14 cellular contexts compared by ENCODE assay signal in genomic region chr12:72471806-72472205, GRCh38.
DNase-seq lines count a peak whose midpoint lies in the region; ATAC-seq and TF ChIP-seq lines count a peak whose summit lies in the region.
"Had no signal": no experiment of that assay in that cellular context is flagged by ENCODE, and none has a peak within 500 bp of the region (broad histone marks: within the 10 kb centered on the region; RNA-seq: fewer than 3 reads in every experiment).

No MANE protein-coding gene starts in this region.

- no peak overlapping the region for H3K14ac ChIP-seq in H9 (ENCODE audit: insufficient read depth, low read length)

- H3K36me3 Mint-ChIP-seq in H9 (ENCODE audit: insufficient read depth in 1 of 3, low read depth in 3 of 3) (no peaks in the 10 kb centered on the region), progenitor cell of endocrine pancreas (ENCODE audit: insufficient read depth) (no peaks in the 10 kb centered on the region)

- H3K27ac Mint-ChIP-seq in H9, result peak overlapping the region; percentile 2 to 86 (median 83); a peak in 5 of 7 replicates
- H3K27ac Mint-ChIP-seq in progenitor cell of endocrine pancreas, result peak overlapping the region; percentile 15

- intact Hi-C loops in adrenal gland (cut with DNase I), result no loop called here

- TF ChIP-seq CTCF in H9 (conservative IDR thresholded peaks at IDR 0.05) (no peak), progenitor cell of endocrine pancreas (IDR thresholded peaks at IDR 0.05; ENCODE audit: unreplicated experiment) (no peak), adrenal gland (IDR thresholded peaks at IDR 0.05) (no peak)

- H3K9me3 ChIP-seq in H9 (ENCODE audit: control insufficient read depth, low read depth, low read length) (no peaks in the 10 kb centered on the region), NT2/D1 (ENCODE audit: insufficient read depth, low read length) (no peaks in the 10 kb centered on the region), adrenal gland (replicated peaks in 1 of 3) (no peaks in the 10 kb centered on the region)

- no peaks in the 10 kb centered on the region for H3K23me2 ChIP-seq in H9 (ENCODE audit: insufficient read length, low read depth, low read length, poor library complexity, severe bottlenecking)

- ATAC-seq in HG03354 (IDR thresholded peaks at IDR 0.05; ENCODE audit: poor library complexity, severe bottlenecking, unreplicated experiment) (no peak), GM19452 (IDR thresholded peaks at IDR 0.05; ENCODE audit: unreplicated experiment) (no peak)
- ATAC-seq: SK-N-SH treated with all-trans-retinoic acid at 6 μM for 48 hours had no signal

- H3K9me3 Mint-ChIP-seq in H9 (no peaks in the 10 kb centered on the region), progenitor cell of endocrine pancreas (ENCODE audit: low read depth) (no peaks in the 10 kb centered on the region)

- no peak overlapping the region for H3K4me3 Mint-ChIP-seq in H9
- H3K4me3 Mint-ChIP-seq in progenitor cell of endocrine pancreas (ENCODE audit: low read depth), result peak overlapping the region; percentile 15

- H3K4me2 ChIP-seq in H9 (ENCODE audit: insufficient read depth, insufficient read length, low read length), result no peak overlapping the region

- H2BK12ac ChIP-seq in H9 (ENCODE audit: insufficient read length, low read depth, low read length), result no peak overlapping the region

- H2BK20ac ChIP-seq in H9 (ENCODE audit: low read depth, low read length, poor library complexity, severe bottlenecking), result no peak overlapping the region

- WGBS in H9 (ENCODE audit: extremely low coverage, insufficient read length, low lambda C conversion rate), result no CpG with 5 or more reads among the region's 3 CpGs
- 25 to 34% (median 27%) methylated on average over 3 of the region's 3 CpGs for WGBS in adrenal gland, 4 donors

- no peak overlapping the region for H3K4ac ChIP-seq in H9 (ENCODE audit: low read depth, low read length)

- H3K27ac ChIP-seq in H9 (ENCODE audit: insufficient read length, low read depth, low read length) (no peak overlapping the region), adrenal gland (no peak overlapping the region)

- no peak for TF ChIP-seq POLR2A in adrenal gland (IDR thresholded peaks at IDR 0.05)

- no peak overlapping the region for H3K23ac ChIP-seq in H9 (ENCODE audit: insufficient read length, low read depth, low read length)

- H3K56ac ChIP-seq in H9 (ENCODE audit: insufficient read length, low read depth, low read length), result no peak overlapping the region

- no peak overlapping the region for H2BK15ac ChIP-seq in H9 (ENCODE audit: low read depth, low read length)

- no peaks in the 10 kb centered on the region for H4K20me1 ChIP-seq in H9 (ENCODE audit: control insufficient read depth, insufficient read depth, insufficient read length)

- DNase-seq in H9 (no peak), NT2/D1 (ENCODE audit: low read depth, low spot score) (peak; percentile 32), iPS-NIHi7 (ENCODE audit: extremely low spot score) (peak; percentile 18), progenitor cell of endocrine pancreas (ENCODE audit: low spot score, unreplicated experiment) (no peak), adrenal gland (no peak)
- DNase-seq: COR-L47, NCI-H1048, NCI-H1436 treated with DMSO at 0.1 percent for 48 hours, NCI-H226, NCI-H524 treated with DMSO at 0.1 percent for 48 hours, Right ventricle myocardium superior had no signal

- H3K9ac ChIP-seq in H9 (ENCODE audit: extremely low read depth, insufficient read length, low read length) (no peak overlapping the region), NT2/D1 (ENCODE audit: insufficient read length, low read depth) (no peak overlapping the region)

- H3K79me2 ChIP-seq in H9 (ENCODE audit: insufficient read depth, low read length), result no peaks in the 10 kb centered on the region

- no peak overlapping the region for H3T11ph ChIP-seq in H9 (ENCODE audit: low read length)

- H3K4me1 ChIP-seq in H9 (ENCODE audit: insufficient read depth, low read length) (peaks cover 4% of the 10 kb centered on the region), NT2/D1 (ENCODE audit: insufficient read depth, insufficient read length) (no peaks in the 10 kb centered on the region), adrenal gland (replicated peaks in 1 of 2) (no peaks in the 10 kb centered on the region)

- no peak overlapping the region for H3K4me3 ChIP-seq in NT2/D1 (ENCODE audit: insufficient read length, low read depth)
- H3K4me3 ChIP-seq in adrenal gland, result no peak overlapping the region

- H2BK5ac ChIP-seq in H9 (ENCODE audit: insufficient read length, low read length), result no peak overlapping the region

- H3K27me3 Mint-ChIP-seq in H9 (ENCODE audit: low read depth) (no peaks in the 10 kb centered on the region), progenitor cell of endocrine pancreas (no peaks in the 10 kb centered on the region)

- H4K91ac ChIP-seq in H9 (ENCODE audit: insufficient read length, low read depth, low read length), result no peak overlapping the region

- H3K4me1 Mint-ChIP-seq in H9 (peaks cover 6 to 10% of the 10 kb centered on the region in 2 experiments), progenitor cell of endocrine pancreas (ENCODE audit: low read depth) (peaks cover 22% of the 10 kb centered on the region)

- H3K79me1 ChIP-seq in H9 (ENCODE audit: insufficient read depth, low read depth, low read length, poor library complexity, severe bottlenecking), result no peaks in the 10 kb centered on the region

- no peak overlapping the region for H2BK120ac ChIP-seq in H9 (ENCODE audit: low read depth, low read length, poor library complexity, severe bottlenecking)

- no peak overlapping the region for H2AFZ ChIP-seq in H9 (ENCODE audit: low read length)

- no peaks in the 10 kb centered on the region for H3K36me3 ChIP-seq in NT2/D1 (ENCODE audit: insufficient read depth, insufficient read length, low read length)
- H3K36me3 ChIP-seq in adrenal gland (replicated peaks in 1 of 2), result no peaks in the 10 kb centered on the region

- H3K27me3 ChIP-seq in H9 (ENCODE audit: insufficient read depth, low read length) (no peaks in the 10 kb centered on the region), NT2/D1 (ENCODE audit: insufficient read depth, insufficient read length) (no peaks in the 10 kb centered on the region), adrenal gland (no peaks in the 10 kb centered on the region)

- no peak overlapping the region for H4K5ac ChIP-seq in H9 (ENCODE audit: insufficient read length, low read depth, low read length)

- H3K18ac ChIP-seq in H9 (ENCODE audit: insufficient read length, low read depth, low read length), result no peak overlapping the region

- no peak overlapping the region for H2AK5ac ChIP-seq in H9 (ENCODE audit: insufficient read length, low read length)

- H4K8ac ChIP-seq in H9 (replicated peaks; ENCODE audit: insufficient read length, low read depth, low read length), result no peak overlapping the region

Comparison
In these comparisons a context has a peak if more than half of its experiments do, and no peak if none do; other contexts are left out.
1. DNase-seq: peak in NT2/D1 (single experiment) and iPS-NIHi7 (single experiment); none in H9 (single experiment), progenitor cell of endocrine pancreas (single experiment) and adrenal gland (0 of 7).